In genomic region chr7:18978108-18978495, GRCh38 we compare ENCODE assay signal across 10 cellular contexts.
DNase-seq lines count a peak whose midpoint lies in the region; ATAC-seq, FAIRE-seq and TF ChIP-seq lines count a peak whose summit lies in the region.
"Had no signal": no experiment of that assay in that cellular context is flagged by ENCODE, and none has a peak within 500 bp of the region (broad histone marks: within the 10 kb centered on the region; RNA-seq: fewer than 3 reads in every experiment).

No MANE protein-coding gene starts in this region.

- TF ChIP-seq CTCF in omental fat pad (IDR thresholded peaks at IDR 0.05) (no peak), Calu3 (IDR thresholded peaks at IDR 0.05; ENCODE audit: unreplicated experiment) (no peak)

- CTCF ChIA-PET in Calu3 (lab: Charles Lee) = no interaction called here

- no peak overlapping the region for H3K27ac Mint-ChIP-seq in Calu3 (ENCODE audit: unreplicated experiment)
- H3K27ac Mint-ChIP-seq: activated naive CD4-positive, alpha-beta T cell treated with anti-CD3 and anti-CD28 coated beads, Interleukin-2, amount 50 U/mL, for 24 hours had no signal

- no peak overlapping the region for H3K4me3 Mint-ChIP-seq in Calu3 (ENCODE audit: low read depth, unreplicated experiment)
- H3K4me3 Mint-ChIP-seq: activated naive CD4-positive, alpha-beta T cell treated with anti-CD3 and anti-CD28 coated beads, Interleukin-2, amount 50 U/mL, for 24 hours had no signal

- peak; percentile 88 for DNase-seq in COLO829 (ENCODE audit: low spot score)
- peak; percentile 88 for DNase-seq in RCC 7860 (ENCODE audit: low spot score)
- no peak for DNase-seq in omental fat pad (ENCODE audit: low spot score)
- DNase-seq in activated T-cell treated with anti-CD3 and anti-CD28 coated beads, Interleukin-2, amount 50 U/mL, for 48 hours = no peak
- DNase-seq in ureter (ENCODE audit: low spot score) = no peak
- no peak for DNase-seq in Calu3
- DNase-seq: activated CD4-positive, CD25-positive, alpha-beta regulatory T cell treated with anti-CD3 and anti-CD28 coated beads, Interleukin-2, amount 50 U/mL, for 72 hours had no signal

- FAIRE-seq in RCC 7860 (lab: Jason Lieb, UNC) = peak; percentile 97

- no TSS peak for BruUV-seq in Calu3 (replicated peaks; lab: Mats Ljungman, UMichigan)

- H3K27me3 Mint-ChIP-seq in Calu3 (ENCODE audit: unreplicated experiment) = no peaks in the 10 kb centered on the region
- H3K27me3 Mint-ChIP-seq: activated naive CD4-positive, alpha-beta T cell treated with anti-CD3 and anti-CD28 coated beads, Interleukin-2, amount 50 U/mL, for 24 hours had no signal

- intact Hi-C loops in Calu3 (cut with micrococcal nuclease; ENCODE audit: unreplicated experiment) = no loop called here

- peaks cover 10% of the 10 kb centered on the region for H3K4me1 Mint-ChIP-seq in Calu3 (ENCODE audit: low read depth, unreplicated experiment)
- H3K4me1 Mint-ChIP-seq: activated naive CD4-positive, alpha-beta T cell treated with anti-CD3 and anti-CD28 coated beads, Interleukin-2, amount 50 U/mL, for 24 hours had no signal

- ATAC-seq in esophagus mucosa (peak; percentile 45), omental fat pad (ENCODE audit: low FRiP score) (peak; percentile 87), GM21528 (IDR thresholded peaks at IDR 0.05; ENCODE audit: low FRiP score, unreplicated experiment) (no peak)

- no peaks in the 10 kb centered on the region for H3K36me3 Mint-ChIP-seq in Calu3 (ENCODE audit: insufficient read depth, unreplicated experiment)
- H3K36me3 Mint-ChIP-seq: activated naive CD4-positive, alpha-beta T cell treated with anti-CD3 and anti-CD28 coated beads, Interleukin-2, amount 50 U/mL, for 24 hours had no signal

- peaks cover 3% of the 10 kb centered on the region for H3K9me3 Mint-ChIP-seq in Calu3 (ENCODE audit: low read depth, unreplicated experiment)

Comparison
In these comparisons a context has a peak if more than half of its experiments do, and no peak if none do; other contexts are left out.
1. DNase-seq: peak in COLO829 (single experiment) and RCC 7860 (single experiment); none in omental fat pad (single experiment), activated T-cell treated with anti-CD3 and anti-CD28 coated beads, Interleukin-2, amount 50 U/mL, for 48 hours (0 of 2), ureter (single experiment) and Calu3 (single experiment).